1 cellular context compared by ENCODE assay signal in genomic region chr5:34915139-34915855, GRCh38.
TF ChIP-seq lines count a peak whose summit lies in the region.

A gene with protein sequence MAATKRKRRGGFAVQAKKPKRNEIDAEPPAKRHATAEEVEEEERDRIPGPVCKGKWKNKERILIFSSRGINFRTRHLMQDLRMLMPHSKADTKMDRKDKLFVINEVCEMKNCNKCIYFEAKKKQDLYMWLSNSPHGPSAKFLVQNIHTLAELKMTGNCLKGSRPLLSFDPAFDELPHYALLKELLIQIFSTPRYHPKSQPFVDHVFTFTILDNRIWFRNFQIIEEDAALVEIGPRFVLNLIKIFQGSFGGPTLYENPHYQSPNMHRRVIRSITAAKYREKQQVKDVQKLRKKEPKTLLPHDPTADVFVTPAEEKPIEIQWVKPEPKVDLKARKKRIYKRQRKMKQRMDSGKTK (plus strand): TSS chr5:34915711. CDS start chr5:34915739, 28 bp downstream.
TSS of gene RAD1 (minus strand) at chr5:34915504. CDS start at chr5:34914892, 612 bp downstream.

TF ChIP-seq in K562, 482 proteins besides CTCF, POLR2A, EP300 and RAD21 (continued from another document and continues in another):
- TF ChIP-seq CCNT2 (IDR thresholded peaks at IDR 0.05; ENCODE audit: borderline replicate concordance, extremely low read depth, insufficient read length, low read depth, low read length), result peak; percentile 71
- TF ChIP-seq, protein P1, sequence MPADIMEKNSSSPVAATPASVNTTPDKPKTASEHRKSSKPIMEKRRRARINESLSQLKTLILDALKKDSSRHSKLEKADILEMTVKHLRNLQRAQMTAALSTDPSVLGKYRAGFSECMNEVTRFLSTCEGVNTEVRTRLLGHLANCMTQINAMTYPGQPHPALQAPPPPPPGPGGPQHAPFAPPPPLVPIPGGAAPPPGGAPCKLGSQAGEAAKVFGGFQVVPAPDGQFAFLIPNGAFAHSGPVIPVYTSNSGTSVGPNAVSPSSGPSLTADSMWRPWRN (IDR thresholded peaks at IDR 0.05; ENCODE audit: low read depth), result peak; percentile 15; the same call in 1 of the 2 replicates
- peak; percentile 92 for TF ChIP-seq DIDO1 (tag; IDR thresholded peaks at IDR 0.05; ENCODE audit: low read depth)
- TF ChIP-seq, protein P2, sequence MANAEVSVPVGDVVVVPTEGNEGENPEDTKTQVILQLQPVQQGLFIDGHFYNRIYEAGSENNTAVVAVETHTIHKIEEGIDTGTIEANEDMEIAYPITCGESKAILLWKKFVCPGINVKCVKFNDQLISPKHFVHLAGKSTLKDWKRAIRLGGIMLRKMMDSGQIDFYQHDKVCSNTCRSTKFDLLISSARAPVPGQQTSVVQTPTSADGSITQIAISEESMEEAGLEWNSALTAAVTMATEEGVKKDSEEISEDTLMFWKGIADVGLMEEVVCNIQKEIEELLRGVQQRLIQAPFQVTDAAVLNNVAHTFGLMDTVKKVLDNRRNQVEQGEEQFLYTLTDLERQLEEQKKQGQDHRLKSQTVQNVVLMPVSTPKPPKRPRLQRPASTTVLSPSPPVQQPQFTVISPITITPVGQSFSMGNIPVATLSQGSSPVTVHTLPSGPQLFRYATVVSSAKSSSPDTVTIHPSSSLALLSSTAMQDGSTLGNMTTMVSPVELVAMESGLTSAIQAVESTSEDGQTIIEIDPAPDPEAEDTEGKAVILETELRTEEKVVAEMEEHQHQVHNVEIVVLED (CRISPR knock-in tag; IDR thresholded peaks at IDR 0.05), result peak; percentile 79
- TF ChIP-seq STAG1 (CRISPR knock-in tag; IDR thresholded peaks at IDR 0.05; ENCODE audit: borderline replicate concordance), result no peak
- TF ChIP-seq RBM22 (IDR thresholded peaks at IDR 0.05; ENCODE audit: low read depth, low read length, poor library complexity, severe bottlenecking), result no peak
- peak; percentile 61; the same call in 1 of the 2 replicates for TF ChIP-seq ZNF263 (CRISPR knock-in tag; IDR thresholded peaks at IDR 0.05; ENCODE audit: borderline replicate concordance)
- no peak for TF ChIP-seq NR2F6 (CRISPR knock-in tag; IDR thresholded peaks at IDR 0.05)
- TF ChIP-seq HOXB6 (CRISPR knock-in tag; IDR thresholded peaks at IDR 0.05; ENCODE audit: borderline replicate concordance), result no peak
- TF ChIP-seq EGR1 (conservative IDR thresholded peaks at IDR 0.05), result peak; percentile 94
- TF ChIP-seq ZNF551 (CRISPR knock-in tag; IDR thresholded peaks at IDR 0.05), result no peak
- TF ChIP-seq ZNF23 (CRISPR knock-in tag; IDR thresholded peaks at IDR 0.05), result no peak
- no peak for TF ChIP-seq YBX1 (IDR thresholded peaks at IDR 0.05)
- peak; percentile 99 for TF ChIP-seq TAF1 (IDR thresholded peaks at IDR 0.05; ENCODE audit: control insufficient read depth, extremely low read depth, insufficient read depth, low read length, severe bottlenecking)
- no peak for TF ChIP-seq ZBTB8A (IDR thresholded peaks at IDR 0.05; ENCODE audit: partially characterized antibody)
- peak; percentile 50 to 68; a peak in 2 of 4 replicates for TF ChIP-seq TBL1XR1 (IDR thresholded peaks at IDR 0.05; ENCODE audit: low read length in 2 of 2)
- peak; percentile 20; the same call in 1 of the 2 replicates for TF ChIP-seq LARP7 (IDR thresholded peaks at IDR 0.05)
- TF ChIP-seq PRDM10 (IDR thresholded peaks at IDR 0.05; ENCODE audit: partially characterized antibody), result peak; percentile 50
- peak; percentile 97 for TF ChIP-seq TAF7 (tag; IDR thresholded peaks at IDR 0.05)
- no peak for TF ChIP-seq ZNF830 (CRISPR knock-in tag; IDR thresholded peaks at IDR 0.05)
- TF ChIP-seq RAD51 (IDR thresholded peaks at IDR 0.05; ENCODE audit: borderline replicate concordance, low read depth), result peak; percentile 16; the same call in 1 of the 2 replicates
- TF ChIP-seq, protein P3, sequence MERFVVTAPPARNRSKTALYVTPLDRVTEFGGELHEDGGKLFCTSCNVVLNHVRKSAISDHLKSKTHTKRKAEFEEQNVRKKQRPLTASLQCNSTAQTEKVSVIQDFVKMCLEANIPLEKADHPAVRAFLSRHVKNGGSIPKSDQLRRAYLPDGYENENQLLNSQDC (CRISPR knock-in tag; IDR thresholded peaks at IDR 0.05), result no peak
- no peak for TF ChIP-seq BRCA1 (IDR thresholded peaks at IDR 0.05)
- TF ChIP-seq BRCA1 (CRISPR knock-in tag; IDR thresholded peaks at IDR 0.05), result no peak
- no peak for TF ChIP-seq RFX7 (CRISPR knock-in tag; IDR thresholded peaks at IDR 0.05)
- no peak for TF ChIP-seq GTF2A2 (tag; IDR thresholded peaks at IDR 0.05)
- TF ChIP-seq POU5F1 (IDR thresholded peaks at IDR 0.05; ENCODE audit: borderline replicate concordance, low read depth, low read length, partially characterized antibody), result peak; percentile 81
- TF ChIP-seq ZNF282 (CRISPR knock-in tag; IDR thresholded peaks at IDR 0.05), result no peak
- no peak for TF ChIP-seq RERE (CRISPR knock-in tag; IDR thresholded peaks at IDR 0.05; ENCODE audit: borderline replicate concordance)
- TF ChIP-seq ZEB2 (IDR thresholded peaks at IDR 0.05), result no peak
- peak; percentile 96 for TF ChIP-seq LCOR (CRISPR knock-in tag; IDR thresholded peaks at IDR 0.05)
- peak; percentile 96 for TF ChIP-seq HMGN3 (IDR thresholded peaks at IDR 0.05; ENCODE audit: borderline replicate concordance, extremely low read depth, insufficient read length, low read depth, low read length)
- no peak for TF ChIP-seq RBM17 (IDR thresholded peaks at IDR 0.05; ENCODE audit: borderline replicate concordance, low read depth, low read length)
- peak; percentile 76; the same call in 1 of the 2 replicates for TF ChIP-seq ATF6 (CRISPR knock-in tag; IDR thresholded peaks at IDR 0.05)
- TF ChIP-seq CREB3L1 (IDR thresholded peaks at IDR 0.05; ENCODE audit: borderline replicate concordance, low read depth), result peak; percentile 96
- TF ChIP-seq, protein P4, sequence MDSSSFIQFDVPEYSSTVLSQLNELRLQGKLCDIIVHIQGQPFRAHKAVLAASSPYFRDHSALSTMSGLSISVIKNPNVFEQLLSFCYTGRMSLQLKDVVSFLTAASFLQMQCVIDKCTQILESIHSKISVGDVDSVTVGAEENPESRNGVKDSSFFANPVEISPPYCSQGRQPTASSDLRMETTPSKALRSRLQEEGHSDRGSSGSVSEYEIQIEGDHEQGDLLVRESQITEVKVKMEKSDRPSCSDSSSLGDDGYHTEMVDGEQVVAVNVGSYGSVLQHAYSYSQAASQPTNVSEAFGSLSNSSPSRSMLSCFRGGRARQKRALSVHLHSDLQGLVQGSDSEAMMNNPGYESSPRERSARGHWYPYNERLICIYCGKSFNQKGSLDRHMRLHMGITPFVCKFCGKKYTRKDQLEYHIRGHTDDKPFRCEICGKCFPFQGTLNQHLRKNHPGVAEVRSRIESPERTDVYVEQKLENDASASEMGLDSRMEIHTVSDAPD (CRISPR knock-in tag; IDR thresholded peaks at IDR 0.05), result no peak
